ENCODE assay signal across 1 cellular context in genomic region chr6:76441850-76442249, GRCh38.
A peak's percentile ranks its signal among the peaks of the same experiment; 100 is the strongest.
TF ChIP-seq lines count a peak whose summit lies in the region.

No MANE protein-coding gene starts in this region.

TF ChIP-seq in WTC11, 78 proteins besides CTCF, POLR2A, EP300 and RAD21 (continued from another document):
- TF ChIP-seq PREB (CRISPR knock-in tag; IDR thresholded peaks at IDR 0.05; ENCODE audit: borderline replicate concordance) (no peak), E2F1 (CRISPR knock-in tag; IDR thresholded peaks at IDR 0.05) (no peak), ERG (CRISPR knock-in tag; IDR thresholded peaks at IDR 0.05) (no peak), USF2 (CRISPR knock-in tag; IDR thresholded peaks at IDR 0.05) (peak; percentile 70), EMX1 (CRISPR knock-in tag; IDR thresholded peaks at IDR 0.05) (no peak), ZNF425 (CRISPR knock-in tag; conservative IDR thresholded peaks at IDR 0.05) (no peak), MXD4 (CRISPR knock-in tag; IDR thresholded peaks at IDR 0.05; ENCODE audit: borderline replicate concordance) (no peak), SP1 (CRISPR knock-in tag; conservative IDR thresholded peaks at IDR 0.05) (no peak), ZNF138 (CRISPR knock-in tag; conservative IDR thresholded peaks at IDR 0.05) (no peak), RORB (CRISPR knock-in tag; IDR thresholded peaks at IDR 0.05) (no peak), GTF2I (CRISPR knock-in tag; conservative IDR thresholded peaks at IDR 0.05) (no peak), USF1 (CRISPR knock-in tag; IDR thresholded peaks at IDR 0.05) (peak; percentile 70), FOXK1 (CRISPR knock-in tag; IDR thresholded peaks at IDR 0.05) (0 out of 2 replicates have a peak, but pooled peaks have one; percentile 63), SOX15 (CRISPR knock-in tag; IDR thresholded peaks at IDR 0.05) (no peak), ZNF263 (CRISPR knock-in tag; IDR thresholded peaks at IDR 0.05; ENCODE audit: low read depth) (no peak), ZSCAN18 (CRISPR knock-in tag; IDR thresholded peaks at IDR 0.05) (no peak), ZNF532 (CRISPR knock-in tag; IDR thresholded peaks at IDR 0.05; ENCODE audit: borderline replicate concordance) (no peak)
